Comparison of ENCODE assay signal across 2 cellular contexts in genomic region chr12:7905600-7906125, GRCh38. TPM values are rescaled to one million over a fixed set of nuclear protein-coding genes. Genes with fewer than 3 reads are reported as not detected.
"Had no signal": no experiment of that assay in that cellular context is flagged by ENCODE, and none has a peak within 500 bp of the region (broad histone marks: within the 10 kb centered on the region; RNA-seq: fewer than 3 reads in every experiment).

No MANE protein-coding gene starts in this region.

RNA-seq across cellular contexts. Expression of gene SLC2A14, which starts 32.9 kb away (rescaled TPM):
- total RNA-seq: epithelial cell of proximal tubule, left ventricle myocardium superior had no signal
